19 cellular contexts compared by ENCODE assay signal in the genomic region with DNA sequence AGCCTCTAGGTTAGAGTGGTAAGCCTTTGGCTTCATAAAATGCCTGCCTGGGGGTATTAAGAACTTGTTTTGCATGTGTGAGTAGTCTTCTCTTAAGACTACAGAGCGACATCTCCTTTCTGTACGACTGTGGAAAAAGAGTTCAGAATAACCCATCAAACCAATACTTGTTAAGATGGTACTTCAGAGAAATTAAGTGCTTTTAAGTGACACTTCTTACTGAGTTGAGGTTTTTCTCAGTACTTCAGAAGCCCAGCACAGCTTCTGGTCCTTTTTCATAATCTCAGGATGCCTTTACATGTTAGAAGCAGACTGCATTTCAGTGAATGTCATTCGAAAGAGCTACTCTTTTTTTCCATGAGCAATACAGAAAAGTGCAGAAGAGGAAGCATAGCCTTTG. TPM values are rescaled to one million over a fixed set of nuclear protein-coding genes. Genes with fewer than 3 reads are reported as not detected.
DNase-seq lines count a peak whose midpoint lies in the region; TF ChIP-seq lines count a peak whose summit lies in the region.
"Had no signal": no experiment of that assay in that cellular context is flagged by ENCODE, and none has a peak within 500 bp of the region (broad histone marks: within the 10 kb centered on the region; RNA-seq: fewer than 3 reads in every experiment).

No MANE protein-coding gene starts in this region.

- no peaks in the 10 kb centered on the region for H3K27me3 Mint-ChIP-seq in activated naive CD4-positive, alpha-beta T cell treated with anti-CD3 and anti-CD28 coated beads for 36 hours (ENCODE audit: low read depth)
- no peaks in the 10 kb centered on the region for H3K27me3 Mint-ChIP-seq in T-helper 2 cell treated with Interferon-gamma antibody and Interleukin-4, amounts not matched to agents 5 μg/mL and 100 μg/mL, for 36 hours (ENCODE audit: low read depth)
- H3K27me3 Mint-ChIP-seq in glutamatergic neuron (ENCODE audit: unreplicated experiment), result peaks cover 7% of the 10 kb centered on the region
- H3K27me3 Mint-ChIP-seq in type B pancreatic cell, result no peaks in the 10 kb centered on the region

- no peak overlapping the region for H3K4me3 ChIP-seq in MG63
- H3K4me3 ChIP-seq: ascending aorta, vagina had no signal

- H3K4me3 Mint-ChIP-seq in activated naive CD4-positive, alpha-beta T cell treated with anti-CD3 and anti-CD28 coated beads for 36 hours, result peak overlapping the region; percentile 33
- peak overlapping the region; percentile 64 for H3K4me3 Mint-ChIP-seq in T-helper 2 cell treated with Interferon-gamma antibody and Interleukin-4, amounts not matched to agents 5 μg/mL and 100 μg/mL, for 36 hours
- peak overlapping the region; percentile 44 for H3K4me3 Mint-ChIP-seq in glutamatergic neuron (ENCODE audit: unreplicated experiment)
- H3K4me3 Mint-ChIP-seq in type B pancreatic cell, result peak overlapping the region; percentile 16
- H3K4me3 Mint-ChIP-seq: mesothelial cell of epicardium had no signal

- H3K4me1 Mint-ChIP-seq in activated naive CD4-positive, alpha-beta T cell treated with anti-CD3 and anti-CD28 coated beads for 36 hours (ENCODE audit: low read depth), result peaks cover 79% of the 10 kb centered on the region
- H3K4me1 Mint-ChIP-seq in T-helper 2 cell treated with Interferon-gamma antibody and Interleukin-4, amounts not matched to agents 5 μg/mL and 100 μg/mL, for 36 hours (ENCODE audit: low read depth), result peaks cover 58% of the 10 kb centered on the region
- H3K4me1 Mint-ChIP-seq in glutamatergic neuron (ENCODE audit: low read depth, unreplicated experiment) (peaks cover 42% of the 10 kb centered on the region), type B pancreatic cell (ENCODE audit: unreplicated experiment) (peaks cover 31% of the 10 kb centered on the region)

- H3K27ac Mint-ChIP-seq in activated naive CD4-positive, alpha-beta T cell treated with anti-CD3 and anti-CD28 coated beads for 36 hours, result peak overlapping the region; percentile 95
- peak overlapping the region; percentile 84 for H3K27ac Mint-ChIP-seq in T-helper 2 cell treated with Interferon-gamma antibody and Interleukin-4, amounts not matched to agents 5 μg/mL and 100 μg/mL, for 36 hours
- H3K27ac Mint-ChIP-seq in glutamatergic neuron (ENCODE audit: unreplicated experiment) (peak overlapping the region; percentile 43), type B pancreatic cell (peak overlapping the region; percentile 68)

- no peaks in the 10 kb centered on the region for H3K9me3 ChIP-seq in MG63
- H3K9me3 ChIP-seq: ascending aorta, vagina had no signal

- H3K27me3 ChIP-seq in MG63, result no peaks in the 10 kb centered on the region
- H3K27me3 ChIP-seq: ascending aorta, vagina had no signal

- intact Hi-C loops in activated naive CD4-positive, alpha-beta T cell treated with anti-CD3 and anti-CD28 coated beads for 36 hours (cut with micrococcal nuclease), result loop anchor here (1.0 to 2.0 kb wide), 5 partner anchors 12 to 1311 kb away; a partner anchor contains a TSS

- DNase-seq in activated naive CD4-positive, alpha-beta T cell treated with anti-CD3 and anti-CD28 coated beads for 36 hours, result peak; percentile 31
- DNase-seq in activated naive CD4-positive, alpha-beta T cell treated with anti-CD3 and anti-CD28 coated beads, Interleukin-2, amount 50 U/mL, for 16 hours, result no peak
- no peak for DNase-seq in T-helper 2 cell treated with Interferon-gamma antibody and Interleukin-4, amounts not matched to agents 5 μg/mL and 100 μg/mL, for 36 hours (ENCODE audit: low spot score)
- DNase-seq in glutamatergic neuron (no peak), type B pancreatic cell (ENCODE audit: extremely low spot score, unreplicated experiment) (no peak), MG63 (no peak), iPS-NIHi7 (ENCODE audit: extremely low spot score) (no peak), NCI-H345 (lab: John Stamatoyannopoulos, UW) (no peak)
- DNase-seq: COR-L47, hypothalamus, Kasumi-1, kidney glomerular epithelial cell, NCI-H1105 treated with DMSO at 0.1 percent for 48 hours, nucleus accumbens, right cardiac atrium, WERI-Rb-1 had no signal

- peaks cover 72% of the 10 kb centered on the region for H3K36me3 Mint-ChIP-seq in activated naive CD4-positive, alpha-beta T cell treated with anti-CD3 and anti-CD28 coated beads for 36 hours (ENCODE audit: low read depth)
- H3K36me3 Mint-ChIP-seq in T-helper 2 cell treated with Interferon-gamma antibody and Interleukin-4, amounts not matched to agents 5 μg/mL and 100 μg/mL, for 36 hours (ENCODE audit: low read depth), result peaks cover 80% of the 10 kb centered on the region
- H3K36me3 Mint-ChIP-seq in glutamatergic neuron (ENCODE audit: unreplicated experiment), result no peaks in the 10 kb centered on the region
- peaks cover 55% of the 10 kb centered on the region for H3K36me3 Mint-ChIP-seq in type B pancreatic cell

- TF ChIP-seq CTCF in glutamatergic neuron (IDR thresholded peaks at IDR 0.05; ENCODE audit: partially characterized antibody, unreplicated experiment), result no peak
- no peak for TF ChIP-seq CTCF in type B pancreatic cell (conservative IDR thresholded peaks at IDR 0.05)

- no peaks in the 10 kb centered on the region for H3K9me3 Mint-ChIP-seq in activated naive CD4-positive, alpha-beta T cell treated with anti-CD3 and anti-CD28 coated beads for 36 hours
- no peaks in the 10 kb centered on the region for H3K9me3 Mint-ChIP-seq in T-helper 2 cell treated with Interferon-gamma antibody and Interleukin-4, amounts not matched to agents 5 μg/mL and 100 μg/mL, for 36 hours
- H3K9me3 Mint-ChIP-seq in glutamatergic neuron (ENCODE audit: unreplicated experiment) (peaks cover 9% of the 10 kb centered on the region), type B pancreatic cell (no peaks in the 10 kb centered on the region)
- H3K9me3 Mint-ChIP-seq: mesothelial cell of epicardium had no signal

- peaks cover 99% of the 10 kb centered on the region for H3K36me3 ChIP-seq in MG63

- CTCF ChIA-PET in activated naive CD4-positive, alpha-beta T cell treated with anti-CD3 and anti-CD28 coated beads for 36 hours (lab: Charles Lee), result interaction anchor here (0.7 to 3.8 kb wide), 6 partner anchors 11 to 87 kb away, joined by 3 to 31 read pairs (median 4); a partner anchor contains a TSS

RNA-seq across cellular contexts. Expression of a gene that starts 10.8 kb away (rescaled TPM):
- total RNA-seq in activated naive CD4-positive, alpha-beta T cell treated with anti-CD3 and anti-CD28 coated beads for 36 hours, result 100 to 1,000 TPM; 486 to 495 TPM
- total RNA-seq in glutamatergic neuron (ENCODE audit: unreplicated experiment) (254 TPM), type B pancreatic cell (ENCODE audit: low replicate concordance) (266 and 349 TPM in 2 replicates)
- 313 and 393 TPM in 2 replicates for total RNA-seq in MG63 (2014; rRNA removed; shearing (Covaris generic); ENCODE audit: low replicate concordance)

RNA-seq across cellular contexts. Expression of a gene that starts 38.3 kb away (rescaled TPM):
- total RNA-seq in activated naive CD4-positive, alpha-beta T cell treated with anti-CD3 and anti-CD28 coated beads for 36 hours, result under 1 TPM; 0.57 to 0.81 TPM
- total RNA-seq in glutamatergic neuron (ENCODE audit: unreplicated experiment), result 166 TPM
- 2.1 and 5.1 TPM in 2 replicates for total RNA-seq in type B pancreatic cell (ENCODE audit: low replicate concordance)
- total RNA-seq in MG63 (2014; rRNA removed; shearing (Covaris generic); ENCODE audit: low replicate concordance), result not detected in 2 replicates
- total RNA-seq: vagina had no signal

RNA-seq across cellular contexts. Expression of a gene that starts 38.4 kb away (rescaled TPM):
- 10 to 100 TPM; 18.8 to 20.9 TPM for total RNA-seq in activated naive CD4-positive, alpha-beta T cell treated with anti-CD3 and anti-CD28 coated beads for 36 hours
- 33.0 TPM for total RNA-seq in glutamatergic neuron (ENCODE audit: unreplicated experiment)
- 13.9 and 19.0 TPM in 2 replicates for total RNA-seq in type B pancreatic cell (ENCODE audit: low replicate concordance)
- total RNA-seq in MG63 (2014; rRNA removed; shearing (Covaris generic); ENCODE audit: low replicate concordance), result 15.9 and 19.3 TPM in 2 replicates

Comparison
In these comparisons a context has a peak if more than half of its experiments do, and no peak if none do; other contexts are left out.
1. H3K27ac Mint-ChIP-seq: peak in every context shown above with its lines; median percentile 95 in activated naive CD4-positive, alpha-beta T cell treated with anti-CD3 and anti-CD28 coated beads for 36 hours; 84 in T-helper 2 cell treated with Interferon-gamma antibody and Interleukin-4, amounts not matched to agents 5 μg/mL and 100 μg/mL, for 36 hours; 68 in type B pancreatic cell; 43 in glutamatergic neuron.
2. RNA of a gene that starts 38.3 kb away (total RNA-seq): 166 TPM in glutamatergic neuron (single experiment); 2.1 to 5.1 TPM in type B pancreatic cell, 0.57 to 0.81 TPM in activated naive CD4-positive, alpha-beta T cell treated with anti-CD3 and anti-CD28 coated beads for 36 hours and not detected in MG63; every median in the first group is over 10 times any median in the second.
3. Peak in every context shown above with its lines, with median percentiles within 50 percentile points of each other: H3K4me3 Mint-ChIP-seq.